Comparison of ENCODE assay signal across 10 cellular contexts in genomic region chr6:38701551-38701950, GRCh38. TPM values are rescaled to one million over a fixed set of nuclear protein-coding genes. Genes with fewer than 3 reads are reported as not detected.
DNase-seq lines count a peak whose midpoint lies in the region; ATAC-seq and TF ChIP-seq lines count a peak whose summit lies in the region.
"Had no signal": no experiment of that assay in that cellular context is flagged by ENCODE, and none has a peak within 500 bp of the region (broad histone marks: within the 10 kb centered on the region; RNA-seq: fewer than 3 reads in every experiment).

No MANE protein-coding gene starts in this region.

- H3K4me3 Mint-ChIP-seq in CD8-positive, alpha-beta memory T cell, result peak overlapping the region; percentile 24 to 96 (median 92)
- H3K4me3 Mint-ChIP-seq in activated naive CD8-positive, alpha-beta T cell treated with anti-CD3 and anti-CD28 coated beads, Interleukin-2, amount 10 ng/mL, durations not matched to agents 7 days and 5 days, result peak overlapping the region; percentile 97
- H3K4me3 Mint-ChIP-seq in mesothelial cell of epicardium, result peak overlapping the region; percentile 77

- H3K9me3 Mint-ChIP-seq in CD8-positive, alpha-beta memory T cell, result peaks cover 6 to 19% (median 10%) of the 10 kb centered on the region in 5 donors
- H3K9me3 Mint-ChIP-seq in activated naive CD8-positive, alpha-beta T cell treated with anti-CD3 and anti-CD28 coated beads, Interleukin-2, amount 10 ng/mL, durations not matched to agents 7 days and 5 days, result peaks cover 14% of the 10 kb centered on the region
- peaks cover 32% of the 10 kb centered on the region for H3K9me3 Mint-ChIP-seq in mesothelial cell of epicardium

- H3K36me3 Mint-ChIP-seq in CD8-positive, alpha-beta memory T cell, result peaks cover 11 to 16% (median 13%) of the 10 kb centered on the region in 3 donors
- peaks cover 50% of the 10 kb centered on the region for H3K36me3 Mint-ChIP-seq in activated naive CD8-positive, alpha-beta T cell treated with anti-CD3 and anti-CD28 coated beads, Interleukin-2, amount 10 ng/mL, durations not matched to agents 7 days and 5 days
- peaks cover 45% of the 10 kb centered on the region for H3K36me3 Mint-ChIP-seq in mesothelial cell of epicardium

- 100% methylated on average over 2 of the region's 3 CpGs for WGBS in HUES64

- H3K4me3 ChIP-seq in CD8-positive, alpha-beta memory T cell (ENCODE audit: low read length), result no peak overlapping the region
- H3K4me3 ChIP-seq in HUES64 (ENCODE audit: low read length), result peak overlapping the region; percentile 78

- H3K27ac Mint-ChIP-seq in CD8-positive, alpha-beta memory T cell, result peak overlapping the region in 4 of 8 donors; percentile 8 to 92 (median 84)
- peak overlapping the region; percentile 36 for H3K27ac Mint-ChIP-seq in activated naive CD8-positive, alpha-beta T cell treated with anti-CD3 and anti-CD28 coated beads, Interleukin-2, amount 10 ng/mL, durations not matched to agents 7 days and 5 days
- peak overlapping the region; percentile 28 for H3K27ac Mint-ChIP-seq in mesothelial cell of epicardium

- H3K36me3 ChIP-seq in CD8-positive, alpha-beta memory T cell (ENCODE audit: insufficient read depth, low read length), result no peaks in the 10 kb centered on the region
- peaks cover 17% of the 10 kb centered on the region; the same call in 1 of the 2 replicates for H3K36me3 ChIP-seq in HUES64 (ENCODE audit: insufficient read depth, low read length)

- no peak for DNase-seq in CD8-positive, alpha-beta memory T cell
- no peak for DNase-seq in activated naive CD8-positive, alpha-beta T cell treated with anti-CD3 and anti-CD28 coated beads, Interleukin-2, amount 10 ng/mL, durations not matched to agents 7 days and 5 days
- no peak for DNase-seq in mesothelial cell of epicardium (ENCODE audit: low spot score in 2 of 2, unreplicated experiment in 2 of 2)
- no peak for DNase-seq in anterior cingulate cortex (lab: John Stamatoyannopoulos, UW)
- DNase-seq: cortex of kidney, EL had no signal

- ATAC-seq in activated naive CD8-positive, alpha-beta T cell treated with anti-CD3 and anti-CD28 coated beads, Interleukin-2, amount 10 ng/mL, durations not matched to agents 7 days and 5 days (ENCODE audit: low read depth), result no peak
- ATAC-seq in GM18867 (IDR thresholded peaks at IDR 0.05; ENCODE audit: unreplicated experiment) (no peak), HG03439 (IDR thresholded peaks at IDR 0.05; ENCODE audit: unreplicated experiment) (no peak), HG03521 (IDR thresholded peaks at IDR 0.05; ENCODE audit: unreplicated experiment) (no peak)

- H3K9me3 ChIP-seq in CD8-positive, alpha-beta memory T cell (ENCODE audit: low read length), result peaks cover 5% of the 10 kb centered on the region
- peaks cover 8% of the 10 kb centered on the region; the same call in 1 of the 2 replicates for H3K9me3 ChIP-seq in HUES64 (ENCODE audit: insufficient read depth, low read depth, low read length)

- no peak for TF ChIP-seq CTCF in mesothelial cell of epicardium (IDR thresholded peaks at IDR 0.05; ENCODE audit: unreplicated experiment)

- no peak overlapping the region for H3K9ac ChIP-seq in HUES64 (ENCODE audit: low read depth, low read length)

- H3K4me1 Mint-ChIP-seq in CD8-positive, alpha-beta memory T cell, result peaks cover 38 to 54% (median 47%) of the 10 kb centered on the region in 3 donors
- peaks cover 40% of the 10 kb centered on the region for H3K4me1 Mint-ChIP-seq in activated naive CD8-positive, alpha-beta T cell treated with anti-CD3 and anti-CD28 coated beads, Interleukin-2, amount 10 ng/mL, durations not matched to agents 7 days and 5 days
- H3K4me1 Mint-ChIP-seq in mesothelial cell of epicardium, result peaks cover 18% of the 10 kb centered on the region

- peaks cover 9% of the 10 kb centered on the region in 2 donors for H3K27me3 Mint-ChIP-seq in CD8-positive, alpha-beta memory T cell
- H3K27me3 Mint-ChIP-seq in activated naive CD8-positive, alpha-beta T cell treated with anti-CD3 and anti-CD28 coated beads, Interleukin-2, amount 10 ng/mL, durations not matched to agents 7 days and 5 days, result peaks cover 8% of the 10 kb centered on the region
- peaks cover 2% of the 10 kb centered on the region for H3K27me3 Mint-ChIP-seq in mesothelial cell of epicardium (ENCODE audit: low read depth)

- POLR2A ChIA-PET in CD8-positive, alpha-beta memory T cell (lab: Charles Lee), result interaction anchor here (0.7 to 1.2 kb wide), 2 partner anchors 12 to 1352 kb away, joined by 3 to 5 read pairs; no protein-coding TSS in a partner anchor
- POLR2A ChIA-PET in activated naive CD8-positive, alpha-beta T cell treated with anti-CD3 and anti-CD28 coated beads, Interleukin-2, amount 10 ng/mL, durations not matched to agents 7 days and 5 days (lab: Charles Lee), result interaction anchor here (0.7 to 4.3 kb wide), 3 partner anchors 10 to 458 kb away, joined by 3 to 53 read pairs (median 5); partner anchors contain the start of gene DNAH8

- H3K4me1 ChIP-seq in CD8-positive, alpha-beta memory T cell (ENCODE audit: insufficient read depth, low read length), result no peaks in the 10 kb centered on the region
- 0 out of 2 replicates have a peak, but pooled peaks cover 2% of the 10 kb centered on the region for H3K4me1 ChIP-seq in HUES64 (ENCODE audit: insufficient read depth, low read length)

- CTCF ChIA-PET in CD8-positive, alpha-beta memory T cell (lab: Charles Lee), result interaction anchor here (2.5 kb wide), 1 partner anchor 13 kb away, joined by 14 read pairs; the partner anchor contains the start of gene DNAH8

- peaks cover 6% of the 10 kb centered on the region for H3K27me3 ChIP-seq in CD8-positive, alpha-beta memory T cell (ENCODE audit: insufficient read depth, low read length, poor library complexity, severe bottlenecking)
- no peaks in the 10 kb centered on the region; the same call in 1 of the 2 replicates for H3K27me3 ChIP-seq in HUES64 (ENCODE audit: insufficient read depth, low read length)

- no peak overlapping the region for H3K27ac ChIP-seq in CD8-positive, alpha-beta memory T cell (ENCODE audit: low read depth, low read length)
- H3K27ac ChIP-seq in HUES64 (ENCODE audit: low read depth, low read length), result no peak overlapping the region

RNA-seq across cellular contexts. Expression of gene GLO1, which starts 1.4 kb away (rescaled TPM):
- total RNA-seq in CD8-positive, alpha-beta memory T cell, result 100 to 1,000 TPM; 153 to 157 TPM
- polyA plus RNA-seq in CD8-positive, alpha-beta memory T cell, result 98.9 TPM
- 165 TPM for polyA plus RNA-seq in HUES64 (2013, experiment 1 of 2)
- 188 TPM for polyA plus RNA-seq in HUES64 (2013, experiment 2 of 2)
- 10 to 100 TPM; 88.8 to 90.7 TPM for total RNA-seq in activated naive CD8-positive, alpha-beta T cell treated with anti-CD3 and anti-CD28 coated beads, Interleukin-2, amount 10 ng/mL, durations not matched to agents 7 days and 5 days
- 86.2 to 90.4 TPM (median 89.5 TPM) in 3 replicates for total RNA-seq in mesothelial cell of epicardium

RNA-seq across cellular contexts. Expression of gene DNAH8, which starts 13.6 kb away (rescaled TPM):
- under 1 TPM; 0.11 to 0.20 TPM for total RNA-seq in CD8-positive, alpha-beta memory T cell
- not detected for polyA plus RNA-seq in CD8-positive, alpha-beta memory T cell
- polyA plus RNA-seq in HUES64 (2013, experiment 1 of 2), result under 0.01 TPM
- polyA plus RNA-seq in HUES64 (2013, experiment 2 of 2), result not detected
- under 1 TPM; 0.06 to 0.11 TPM for total RNA-seq in activated naive CD8-positive, alpha-beta T cell treated with anti-CD3 and anti-CD28 coated beads, Interleukin-2, amount 10 ng/mL, durations not matched to agents 7 days and 5 days
- total RNA-seq in mesothelial cell of epicardium, result 0.02 to 0.25 TPM in 2 of 3 replicates, not detected in the other
